1 cellular context compared by ENCODE assay signal in genomic region chr2:165274698-165275097, GRCh38.
TF ChIP-seq lines count a peak whose summit lies in the region.

No MANE protein-coding gene starts in this region.

TF ChIP-seq in GM12878, 131 proteins besides CTCF, POLR2A, EP300 and RAD21 (continued from another document):
- TF ChIP-seq MLLT1 (IDR thresholded peaks at IDR 0.05) (no peak), MEF2B (IDR thresholded peaks at IDR 0.05; ENCODE audit: partially characterized antibody, poor library complexity, severe bottlenecking) (no peak), NR2C1 (IDR thresholded peaks at IDR 0.05) (no peak), BACH1 (IDR thresholded peaks at IDR 0.05; ENCODE audit: borderline replicate concordance) (no peak), TCF12 (IDR thresholded peaks at IDR 0.05; ENCODE audit: low read depth, low read length) (no peak), FOS (IDR thresholded peaks at IDR 0.05; ENCODE audit: borderline replicate concordance, extremely low read depth, insufficient read length) (no peak)
TF ChIP-seq in GM12878: peak in this region for 0.
